ENCODE assay signal across 22 cellular contexts in genomic region chr15:70801111-70801510, GRCh38. TPM values are rescaled to one million over a fixed set of nuclear protein-coding genes. Genes with fewer than 3 reads are reported as not detected.
DNase-seq lines count a peak whose midpoint lies in the region; ATAC-seq and TF ChIP-seq lines count a peak whose summit lies in the region.
"Had no signal": no experiment of that assay in that cellular context is flagged by ENCODE, and none has a peak within 500 bp of the region (broad histone marks: within the 10 kb centered on the region; RNA-seq: fewer than 3 reads in every experiment).

No MANE protein-coding gene starts in this region.

- H3K36me3 ChIP-seq in brain microvascular endothelial cell (replicated peaks) = no peaks in the 10 kb centered on the region
- H3K36me3 ChIP-seq in lower lobe of right lung = no peaks in the 10 kb centered on the region
- no peaks in the 10 kb centered on the region for H3K36me3 ChIP-seq in vagina
- H3K36me3 ChIP-seq: BLaER1 had no signal

- no peak overlapping the region for H3K4me3 Mint-ChIP-seq in T-cell
- H3K4me3 Mint-ChIP-seq: nephron progenitor cell, T-helper 17 cell had no signal

- H3K27me3 ChIP-seq in right cardiac atrium (ENCODE audit: control insufficient read depth, insufficient read depth) (no peaks in the 10 kb centered on the region), brain microvascular endothelial cell (replicated peaks) (no peaks in the 10 kb centered on the region), lower lobe of right lung (ENCODE audit: low read depth) (peaks cover 33% of the 10 kb centered on the region), vagina (no peaks in the 10 kb centered on the region)
- H3K27me3 ChIP-seq: BLaER1 had no signal

- POLR2A ChIA-PET in T-cell (lab: Charles Lee) = no interaction called here

- in situ Hi-C loops in brain microvascular endothelial cell (cut with HindIII; ENCODE audit: low pct_ligation_motif_present, low sequenced_read_pairs) = no loop called here

- H3K4me1 Mint-ChIP-seq in T-cell = no peaks in the 10 kb centered on the region

- DNase-seq in Right ventricle myocardium inferior (ENCODE audit: missing footprints) = peak; percentile 39
- no peak for DNase-seq in right cardiac atrium
- no peak for DNase-seq in brain microvascular endothelial cell
- DNase-seq in lower lobe of right lung = no peak
- no peak for DNase-seq in vagina (ENCODE audit: extremely low spot score in 2 of 2)
- DNase-seq in T-cell = no peak
- DNase-seq in activated T-cell treated with anti-CD3 and anti-CD28 coated beads, Interleukin-2, amount 50 U/mL, for 1 hour = no peak
- no peak for DNase-seq in NOMO-1 treated with dmso at 0.1 percent for 144 hours (lab: John Stamatoyannopoulos, UW; ENCODE audit: unreplicated experiment)
- DNase-seq: 8988T; activated CD4-positive, alpha-beta T cell treated with anti-CD3 and anti-CD28 coated beads, Interleukin-2, amount 50 U/mL, for 1 hour; activated CD8-positive, alpha-beta memory T cell treated with anti-CD3 and anti-CD28 coated beads, Interleukin-2, amount 50 U/mL, for 48 hours; activated naive CD4-positive, alpha-beta T cell treated with Interleukin-2 at 50 U/mL for 16 hours; GOT3; hypothalamus; kidney; NCI-H2029; nephron progenitor cell; SIG-M5; T-helper 17 cell had no signal

- 91% methylated on average over 5 of the region's 5 CpGs for WGBS in right cardiac atrium

- CTCF ChIA-PET in T-cell (lab: Charles Lee) = interaction anchor here in 1 of 2 donors (0.6 kb wide), 1 partner anchor 10 kb away, joined by 3 read pairs; no protein-coding TSS in a partner anchor

- H3K36me3 Mint-ChIP-seq in T-cell = no peaks in the 10 kb centered on the region

- peaks cover 3% of the 10 kb centered on the region for H3K4me1 ChIP-seq in right cardiac atrium (ENCODE audit: control insufficient read depth, insufficient read depth, low read length)
- peaks cover 25% of the 10 kb centered on the region for H3K4me1 ChIP-seq in lower lobe of right lung
- H3K4me1 ChIP-seq in vagina = peaks cover 29% of the 10 kb centered on the region
- H3K4me1 ChIP-seq: BLaER1 had no signal

- H3K9me3 Mint-ChIP-seq in T-cell = no peaks in the 10 kb centered on the region
- H3K9me3 Mint-ChIP-seq: nephron progenitor cell had no signal

- no peaks in the 10 kb centered on the region for H3K9me3 ChIP-seq in right cardiac atrium (ENCODE audit: control insufficient read depth, low read length)
- H3K9me3 ChIP-seq in lower lobe of right lung = no peaks in the 10 kb centered on the region
- H3K9me3 ChIP-seq in vagina = no peaks in the 10 kb centered on the region
- H3K9me3 ChIP-seq: BLaER1 had no signal

- H3K4me3 ChIP-seq in right cardiac atrium (ENCODE audit: low read length) (no peak overlapping the region), brain microvascular endothelial cell (ENCODE audit: low read depth, low read length) (no peak overlapping the region), lower lobe of right lung (no peak overlapping the region), vagina (no peak overlapping the region)
- H3K4me3 ChIP-seq: BLaER1 had no signal

- intact Hi-C loops in Right ventricle myocardium inferior (cut with DNase I) (no loop called here), right cardiac atrium (cut with DNase I) (loop anchor here in 1 of 4 donors (5.0 kb wide), 1 partner anchor 124 kb away; no protein-coding TSS in a partner anchor), lower lobe of right lung (cut with DNase I) (no loop called here), vagina (cut with DNase I) (no loop called here)

- TF ChIP-seq CTCF in brain microvascular endothelial cell (IDR thresholded peaks at IDR 0.05; ENCODE audit: low read depth, low read length, missing control alignments) = no peak
- no peak for TF ChIP-seq CTCF in lower lobe of right lung (IDR thresholded peaks at IDR 0.05)
- TF ChIP-seq CTCF in vagina (IDR thresholded peaks at IDR 0.05) = no peak

- peaks cover 0 to 4% of the 10 kb centered on the region in 2 donors for H3K27me3 Mint-ChIP-seq in T-cell

- no peak for ATAC-seq in Right ventricle myocardium inferior
- no peak for ATAC-seq in right cardiac atrium
- ATAC-seq in lower lobe of right lung = no peak
- ATAC-seq in T-cell (replicated peaks in 1 of 4) = no peak
- ATAC-seq: T-helper 17 cell had no signal

- H3K27ac ChIP-seq in right cardiac atrium (ENCODE audit: low read length) (no peak overlapping the region), brain microvascular endothelial cell (peak overlapping the region; percentile 94), lower lobe of right lung (peak overlapping the region; percentile 65), vagina (peak overlapping the region; percentile 79)
- H3K27ac ChIP-seq: BLaER1, KMS-11, VCaP had no signal

- no peak for TF ChIP-seq POLR2A in vagina (IDR thresholded peaks at IDR 0.05)

- no peak overlapping the region for H3K27ac Mint-ChIP-seq in T-cell
- H3K27ac Mint-ChIP-seq: nephron progenitor cell, T-helper 17 cell had no signal

RNA-seq across cellular contexts. Expression of gene UACA, which starts 37.8 kb away (rescaled TPM):
- total RNA-seq in Right ventricle myocardium inferior (25.8 TPM), right cardiac atrium (10 to 100 TPM; 29.7 to 61.6 (median 48.5) TPM), lower lobe of right lung (35.7 TPM), vagina (40.3 TPM), T-cell (1 to 10 TPM in 1 of 5 donors, under 1 TPM in 4; 0.08 to 1.3 (median 0.70) TPM)
- 28.9 TPM for polyA plus RNA-seq in right cardiac atrium

RNA-seq across cellular contexts. Expression of gene LARP6, which starts 52.8 kb away (rescaled TPM):
- total RNA-seq in Right ventricle myocardium inferior (55.7 TPM), right cardiac atrium (10 to 100 TPM; 34.1 to 44.0 (median 38.8) TPM), lower lobe of right lung (7.5 TPM), vagina (50.6 TPM), T-cell (under 1 TPM in 2 of 5 donors, not detected in 3; 0.41 to 0.49 TPM)
- polyA plus RNA-seq in right cardiac atrium = 32.3 TPM

Comparison
In these comparisons a context has a peak if more than half of its experiments do, and no peak if none do; other contexts are left out.
1. RNA of gene UACA, which starts 37.8 kb away (total RNA-seq): 29.7 to 61.6 TPM in right cardiac atrium, 40.3 TPM in vagina (single experiment), 35.7 TPM in lower lobe of right lung (single experiment) and 25.8 TPM in Right ventricle myocardium inferior (single experiment); 0.08 to 1.3 TPM in T-cell; every median in the first group is over 10 times any median in the second.